ENCODE assay signal across 2 cellular contexts in the genomic region with DNA sequence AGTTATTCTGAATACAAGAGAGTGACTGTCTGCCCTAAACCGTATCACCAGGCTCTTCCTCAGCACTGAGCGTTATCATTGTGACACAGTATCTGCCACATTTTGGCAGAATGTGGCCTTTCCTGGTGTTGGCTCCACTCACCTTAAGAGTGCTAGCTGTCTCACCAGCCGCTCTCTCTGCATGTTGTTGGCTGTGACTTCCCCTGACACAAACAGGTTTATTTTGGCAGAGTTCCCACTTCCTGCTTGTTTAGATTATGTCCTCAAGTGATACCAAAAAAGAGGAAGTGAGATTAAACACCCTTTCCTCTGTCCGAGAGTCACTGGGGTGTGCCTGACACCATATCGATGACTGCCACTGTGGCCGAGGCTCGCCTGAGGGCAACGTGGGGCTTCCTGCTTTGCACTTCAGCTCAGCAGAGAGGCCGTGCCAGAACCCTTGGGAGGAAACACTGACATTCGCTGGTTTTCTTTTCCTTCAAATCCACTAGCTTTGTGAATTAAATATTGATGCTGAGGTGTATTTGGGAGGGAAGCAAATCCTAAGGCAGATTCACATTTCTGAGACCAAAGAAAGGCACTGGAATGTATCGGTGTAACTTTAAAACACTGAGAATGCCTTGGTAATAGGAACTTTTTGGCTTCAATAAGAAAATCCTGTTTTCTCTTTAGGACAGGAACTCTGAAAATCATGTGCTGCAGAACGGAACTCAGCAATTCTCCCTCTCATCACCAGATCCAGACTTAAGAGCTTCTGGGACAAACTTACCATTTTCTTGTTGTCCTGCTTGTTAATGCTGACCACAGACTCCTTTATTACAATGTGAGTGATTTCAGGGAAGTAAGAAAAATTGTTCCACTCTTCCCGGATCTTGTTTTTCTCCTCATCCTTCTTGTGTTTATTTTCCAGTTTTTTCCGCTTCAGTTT.
A peak's percentile ranks its signal among the peaks of the same experiment; 100 is the strongest.
TF ChIP-seq lines count a peak whose summit lies in the region.

No MANE protein-coding gene starts in this region.

TF ChIP-seq in GM12878, 131 proteins besides CTCF, POLR2A, EP300 and RAD21 (continues in another document):
- TF ChIP-seq, protein P1, sequence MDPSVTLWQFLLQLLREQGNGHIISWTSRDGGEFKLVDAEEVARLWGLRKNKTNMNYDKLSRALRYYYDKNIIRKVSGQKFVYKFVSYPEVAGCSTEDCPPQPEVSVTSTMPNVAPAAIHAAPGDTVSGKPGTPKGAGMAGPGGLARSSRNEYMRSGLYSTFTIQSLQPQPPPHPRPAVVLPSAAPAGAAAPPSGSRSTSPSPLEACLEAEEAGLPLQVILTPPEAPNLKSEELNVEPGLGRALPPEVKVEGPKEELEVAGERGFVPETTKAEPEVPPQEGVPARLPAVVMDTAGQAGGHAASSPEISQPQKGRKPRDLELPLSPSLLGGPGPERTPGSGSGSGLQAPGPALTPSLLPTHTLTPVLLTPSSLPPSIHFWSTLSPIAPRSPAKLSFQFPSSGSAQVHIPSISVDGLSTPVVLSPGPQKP (IDR thresholded peaks at IDR 0.05; ENCODE audit: low read depth, low read length) = 0 out of 2 replicates have a peak, but pooled peaks have one; percentile 22
- TF ChIP-seq IKZF2 (IDR thresholded peaks at IDR 0.05) (peak; percentile 87), MYB (IDR thresholded peaks at IDR 0.05; ENCODE audit: borderline replicate concordance, low read depth, low read length) (no peak), ZNF274 (IDR thresholded peaks at IDR 0.05; ENCODE audit: insufficient read depth, insufficient read length) (no peak), SREBF1 (IDR thresholded peaks at IDR 0.05; ENCODE audit: low read length) (peak; percentile 80), MEF2A (IDR thresholded peaks at IDR 0.05; ENCODE audit: insufficient read depth, low read depth, low read length) (peak; percentile 82), EGR1 (IDR thresholded peaks at IDR 0.05; ENCODE audit: borderline replicate concordance in 1 of 2, low read depth in 2 of 2, low read length in 2 of 2) (no peak; a peak in 1 of 3 replicates), HCFC1 (IDR thresholded peaks at IDR 0.05; ENCODE audit: low read length) (no peak), TCF12 (IDR thresholded peaks at IDR 0.05; ENCODE audit: low read depth, low read length) (0 out of 2 replicates have a peak, but pooled peaks have one; percentile 50), SPI1 (IDR thresholded peaks at IDR 0.05; ENCODE audit: borderline replicate concordance, insufficient read depth, low read depth, low read length) (peak; percentile 100), TBL1XR1 (IDR thresholded peaks at IDR 0.05; ENCODE audit: low read depth, low read length) (peak; percentile 83), GATAD2B (conservative IDR thresholded peaks at IDR 0.05; ENCODE audit: low read depth) (peak; percentile 95), RUNX3 (IDR thresholded peaks at IDR 0.05; ENCODE audit: low read length) (peak; percentile 86), CREB1 (IDR thresholded peaks at IDR 0.05; ENCODE audit: low read depth) (peak; percentile 64), FOXM1 (IDR thresholded peaks at IDR 0.05; ENCODE audit: low read depth, low read length) (peak; percentile 75), NFYA (IDR thresholded peaks at IDR 0.05; ENCODE audit: borderline replicate concordance, low read depth, low read length) (no peak), IKZF1 (conservative IDR thresholded peaks at IDR 0.05) (peak; percentile 95), CHD2 (IDR thresholded peaks at IDR 0.05; ENCODE audit: borderline replicate concordance, low read depth, low read length) (peak; percentile 74; the same call in 1 of the 2 replicates), BACH1 (IDR thresholded peaks at IDR 0.05; ENCODE audit: borderline replicate concordance) (peak; percentile 92; the same call in 1 of the 2 replicates), RBBP5 (conservative IDR thresholded peaks at IDR 0.05) (no peak), SRF (IDR thresholded peaks at IDR 0.05; ENCODE audit: low read depth in 2 of 2, low read length in 2 of 2) (0 out of 4 replicates have a peak, but pooled peaks of 1 of the 2 experiments have one; percentile 32), CREM (IDR thresholded peaks at IDR 0.05; ENCODE audit: low read depth) (peak; percentile 69; the same call in 1 of the 2 replicates)
- TF ChIP-seq, protein P2, sequence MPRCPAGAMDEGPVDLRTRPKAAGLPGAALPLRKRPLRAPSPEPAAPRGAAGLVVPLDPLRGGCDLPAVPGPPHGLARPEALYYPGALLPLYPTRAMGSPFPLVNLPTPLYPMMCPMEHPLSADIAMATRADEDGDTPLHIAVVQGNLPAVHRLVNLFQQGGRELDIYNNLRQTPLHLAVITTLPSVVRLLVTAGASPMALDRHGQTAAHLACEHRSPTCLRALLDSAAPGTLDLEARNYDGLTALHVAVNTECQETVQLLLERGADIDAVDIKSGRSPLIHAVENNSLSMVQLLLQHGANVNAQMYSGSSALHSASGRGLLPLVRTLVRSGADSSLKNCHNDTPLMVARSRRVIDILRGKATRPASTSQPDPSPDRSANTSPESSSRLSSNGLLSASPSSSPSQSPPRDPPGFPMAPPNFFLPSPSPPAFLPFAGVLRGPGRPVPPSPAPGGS (IDR thresholded peaks at IDR 0.05; ENCODE audit: borderline replicate concordance, insufficient read depth, low read depth, low read length, poor library complexity, severe bottlenecking) = peak; percentile 27
- TF ChIP-seq, protein P3, sequence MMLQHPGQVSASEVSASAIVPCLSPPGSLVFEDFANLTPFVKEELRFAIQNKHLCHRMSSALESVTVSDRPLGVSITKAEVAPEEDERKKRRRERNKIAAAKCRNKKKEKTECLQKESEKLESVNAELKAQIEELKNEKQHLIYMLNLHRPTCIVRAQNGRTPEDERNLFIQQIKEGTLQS (IDR thresholded peaks at IDR 0.05; ENCODE audit: borderline replicate concordance, extremely low read depth, low read depth, low read length) = no peak
- TF ChIP-seq, protein P4, sequence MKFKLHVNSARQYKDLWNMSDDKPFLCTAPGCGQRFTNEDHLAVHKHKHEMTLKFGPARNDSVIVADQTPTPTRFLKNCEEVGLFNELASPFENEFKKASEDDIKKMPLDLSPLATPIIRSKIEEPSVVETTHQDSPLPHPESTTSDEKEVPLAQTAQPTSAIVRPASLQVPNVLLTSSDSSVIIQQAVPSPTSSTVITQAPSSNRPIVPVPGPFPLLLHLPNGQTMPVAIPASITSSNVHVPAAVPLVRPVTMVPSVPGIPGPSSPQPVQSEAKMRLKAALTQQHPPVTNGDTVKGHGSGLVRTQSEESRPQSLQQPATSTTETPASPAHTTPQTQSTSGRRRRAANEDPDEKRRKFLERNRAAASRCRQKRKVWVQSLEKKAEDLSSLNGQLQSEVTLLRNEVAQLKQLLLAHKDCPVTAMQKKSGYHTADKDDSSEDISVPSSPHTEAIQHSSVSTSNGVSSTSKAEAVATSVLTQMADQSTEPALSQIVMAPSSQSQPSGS (IDR thresholded peaks at IDR 0.05; ENCODE audit: low read length) = peak; percentile 76; the same call in 1 of the 2 replicates
- TF ChIP-seq, protein P5, sequence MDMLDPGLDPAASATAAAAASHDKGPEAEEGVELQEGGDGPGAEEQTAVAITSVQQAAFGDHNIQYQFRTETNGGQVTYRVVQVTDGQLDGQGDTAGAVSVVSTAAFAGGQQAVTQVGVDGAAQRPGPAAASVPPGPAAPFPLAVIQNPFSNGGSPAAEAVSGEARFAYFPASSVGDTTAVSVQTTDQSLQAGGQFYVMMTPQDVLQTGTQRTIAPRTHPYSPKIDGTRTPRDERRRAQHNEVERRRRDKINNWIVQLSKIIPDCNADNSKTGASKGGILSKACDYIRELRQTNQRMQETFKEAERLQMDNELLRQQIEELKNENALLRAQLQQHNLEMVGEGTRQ (IDR thresholded peaks at IDR 0.05; ENCODE audit: borderline replicate concordance, low read depth, low read length) = no peak

TF ChIP-seq in SK-N-SH, 30 proteins besides CTCF, POLR2A, EP300 and RAD21:
- TF ChIP-seq, protein P6, sequence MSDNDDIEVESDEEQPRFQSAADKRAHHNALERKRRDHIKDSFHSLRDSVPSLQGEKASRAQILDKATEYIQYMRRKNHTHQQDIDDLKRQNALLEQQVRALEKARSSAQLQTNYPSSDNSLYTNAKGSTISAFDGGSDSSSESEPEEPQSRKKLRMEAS (IDR thresholded peaks at IDR 0.05; ENCODE audit: low read depth) = no peak
- TF ChIP-seq CHD2 (IDR thresholded peaks at IDR 0.05; ENCODE audit: low read length, partially characterized antibody) (no peak), GABPA (IDR thresholded peaks at IDR 0.05; ENCODE audit: low read depth) (no peak), FOXM1 (IDR thresholded peaks at IDR 0.05; ENCODE audit: low read depth) (no peak), MEF2A (IDR thresholded peaks at IDR 0.05; ENCODE audit: borderline replicate concordance, low read depth) (no peak), RFX5 (IDR thresholded peaks at IDR 0.05; ENCODE audit: low read length) (no peak), GATA2 (CRISPR knock-in tag; IDR thresholded peaks at IDR 0.05) (no peak), NFIC (IDR thresholded peaks at IDR 0.05; ENCODE audit: borderline replicate concordance) (no peak), TCF12 (IDR thresholded peaks at IDR 0.05) (no peak), FOSL2 (IDR thresholded peaks at IDR 0.05; ENCODE audit: borderline replicate concordance, low read depth) (no peak), EZH2phosphoT487 (IDR thresholded peaks at IDR 0.05; ENCODE audit: borderline replicate concordance, low read depth) (no peak), ELF1 (IDR thresholded peaks at IDR 0.05) (no peak), TAF1 (IDR thresholded peaks at IDR 0.05; ENCODE audit: borderline replicate concordance, low read depth, low read length) (no peak), JUND (IDR thresholded peaks at IDR 0.05) (no peak)
- TF ChIP-seq, protein P7, sequence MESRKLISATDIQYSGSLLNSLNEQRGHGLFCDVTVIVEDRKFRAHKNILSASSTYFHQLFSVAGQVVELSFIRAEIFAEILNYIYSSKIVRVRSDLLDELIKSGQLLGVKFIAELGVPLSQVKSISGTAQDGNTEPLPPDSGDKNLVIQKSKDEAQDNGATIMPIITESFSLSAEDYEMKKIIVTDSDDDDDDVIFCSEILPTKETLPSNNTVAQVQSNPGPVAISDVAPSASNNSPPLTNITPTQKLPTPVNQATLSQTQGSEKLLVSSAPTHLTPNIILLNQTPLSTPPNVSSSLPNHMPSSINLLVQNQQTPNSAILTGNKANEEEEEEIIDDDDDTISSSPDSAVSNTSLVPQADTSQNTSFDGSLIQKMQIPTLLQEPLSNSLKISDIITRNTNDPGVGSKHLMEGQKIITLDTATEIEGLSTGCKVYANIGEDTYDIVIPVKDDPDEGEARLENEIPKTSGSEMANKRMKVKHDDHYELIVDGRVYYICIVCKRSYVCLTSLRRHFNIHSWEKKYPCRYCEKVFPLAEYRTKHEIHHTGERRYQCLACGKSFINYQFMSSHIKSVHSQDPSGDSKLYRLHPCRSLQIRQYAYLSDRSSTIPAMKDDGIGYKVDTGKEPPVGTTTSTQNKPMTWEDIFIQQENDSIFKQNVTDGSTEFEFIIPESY (IDR thresholded peaks at IDR 0.05; ENCODE audit: borderline replicate concordance, low read depth) = no peak
- TF ChIP-seq, protein P8, sequence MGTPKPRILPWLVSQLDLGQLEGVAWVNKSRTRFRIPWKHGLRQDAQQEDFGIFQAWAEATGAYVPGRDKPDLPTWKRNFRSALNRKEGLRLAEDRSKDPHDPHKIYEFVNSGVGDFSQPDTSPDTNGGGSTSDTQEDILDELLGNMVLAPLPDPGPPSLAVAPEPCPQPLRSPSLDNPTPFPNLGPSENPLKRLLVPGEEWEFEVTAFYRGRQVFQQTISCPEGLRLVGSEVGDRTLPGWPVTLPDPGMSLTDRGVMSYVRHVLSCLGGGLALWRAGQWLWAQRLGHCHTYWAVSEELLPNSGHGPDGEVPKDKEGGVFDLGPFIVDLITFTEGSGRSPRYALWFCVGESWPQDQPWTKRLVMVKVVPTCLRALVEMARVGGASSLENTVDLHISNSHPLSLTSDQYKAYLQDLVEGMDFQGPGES (IDR thresholded peaks at IDR 0.05; ENCODE audit: low read depth, low read length) = no peak
- TF ChIP-seq, protein P9, sequence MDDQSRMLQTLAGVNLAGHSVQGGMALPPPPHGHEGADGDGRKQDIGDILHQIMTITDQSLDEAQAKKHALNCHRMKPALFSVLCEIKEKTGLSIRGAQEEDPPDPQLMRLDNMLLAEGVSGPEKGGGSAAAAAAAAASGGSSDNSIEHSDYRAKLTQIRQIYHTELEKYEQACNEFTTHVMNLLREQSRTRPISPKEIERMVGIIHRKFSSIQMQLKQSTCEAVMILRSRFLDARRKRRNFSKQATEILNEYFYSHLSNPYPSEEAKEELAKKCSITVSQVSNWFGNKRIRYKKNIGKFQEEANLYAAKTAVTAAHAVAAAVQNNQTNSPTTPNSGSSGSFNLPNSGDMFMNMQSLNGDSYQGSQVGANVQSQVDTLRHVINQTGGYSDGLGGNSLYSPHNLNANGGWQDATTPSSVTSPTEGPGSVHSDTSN (IDR thresholded peaks at IDR 0.05) = no peak
